Comparison of ENCODE assay signal across 27 cellular contexts in the genomic region with DNA sequence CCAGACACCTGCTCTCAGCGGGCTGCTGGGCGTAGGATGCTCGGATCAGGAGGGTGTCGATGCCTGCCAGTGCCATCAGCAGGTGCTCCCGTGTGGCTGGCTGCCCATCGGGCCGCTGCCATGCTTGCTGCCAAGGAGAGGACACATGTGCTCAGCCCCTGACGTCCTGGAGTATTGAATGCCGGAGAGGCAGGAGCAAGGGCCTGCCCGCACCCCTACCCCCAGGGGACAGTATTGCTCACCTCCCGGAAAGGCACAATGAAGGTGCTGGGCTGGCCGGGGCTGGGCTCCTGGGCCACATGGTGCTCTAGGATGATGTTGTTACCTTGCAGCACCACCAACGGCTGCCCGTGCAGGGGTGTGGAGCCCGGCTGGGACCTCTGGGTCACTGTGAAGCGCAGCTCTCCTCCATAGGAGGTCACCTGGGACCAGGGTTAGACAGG.
DNase-seq lines count a peak whose midpoint lies in the region; ATAC-seq and TF ChIP-seq lines count a peak whose summit lies in the region.
"Had no signal": no experiment of that assay in that cellular context is flagged by ENCODE, and none has a peak within 500 bp of the region (broad histone marks: within the 10 kb centered on the region; RNA-seq: fewer than 3 reads in every experiment).

No MANE protein-coding gene starts in this region.

- TF ChIP-seq CTCF in left ventricle myocardium inferior (IDR thresholded peaks at IDR 0.05; ENCODE audit: borderline replicate concordance) (no peak), right atrium auricular region (IDR thresholded peaks at IDR 0.05) (no peak), foreskin keratinocyte (conservative IDR thresholded peaks at IDR 0.05) (peak; percentile 9)

- no peaks in the 10 kb centered on the region for H3K9me3 Mint-ChIP-seq in stimulated activated naive CD8-positive, alpha-beta T cell treated with anti-CD3 and anti-CD28 coated beads, Interleukin-15, amount 100 ng/mL, for 72 hours
- H3K9me3 Mint-ChIP-seq: CD8-positive, alpha-beta memory T cell; naive thymus-derived CD4-positive, alpha-beta T cell had no signal

- no peak overlapping the region for H3K4me3 ChIP-seq in left ventricle myocardium inferior
- H3K4me3 ChIP-seq in right atrium auricular region, result no peak overlapping the region
- H3K4me3 ChIP-seq: esophagus squamous epithelium, HAP-1, stomach, tibial artery had no signal

- peak overlapping the region; percentile 27 for H3K27ac ChIP-seq in left ventricle myocardium inferior (replicated peaks)
- peak overlapping the region in 1 of 2 donors; percentile 41 for H3K27ac ChIP-seq in right atrium auricular region
- no peak overlapping the region for H3K27ac ChIP-seq in foreskin keratinocyte

- H3K9me3 ChIP-seq in left ventricle myocardium inferior (replicated peaks) (no peaks in the 10 kb centered on the region), right atrium auricular region (no peaks in the 10 kb centered on the region)
- H3K9me3 ChIP-seq: BE2C, esophagus squamous epithelium, HAP-1, stomach, tibial artery had no signal

- H3K4me1 ChIP-seq in left ventricle myocardium inferior, result peaks cover 36% of the 10 kb centered on the region
- peaks cover 0 to 31% of the 10 kb centered on the region in 2 donors for H3K4me1 ChIP-seq in right atrium auricular region
- no peaks in the 10 kb centered on the region for H3K4me1 ChIP-seq in foreskin keratinocyte
- H3K4me1 ChIP-seq: BE2C, HAP-1 had no signal

- no peak overlapping the region for H3K4me3 Mint-ChIP-seq in stimulated activated naive CD8-positive, alpha-beta T cell treated with anti-CD3 and anti-CD28 coated beads, Interleukin-15, amount 100 ng/mL, for 72 hours
- H3K4me3 Mint-ChIP-seq: CD8-positive, alpha-beta memory T cell; naive thymus-derived CD4-positive, alpha-beta T cell; T-helper 17 cell had no signal

- H3K27me3 ChIP-seq in left ventricle myocardium inferior (ENCODE audit: low read depth) (no peaks in the 10 kb centered on the region), right atrium auricular region (no peaks in the 10 kb centered on the region), foreskin keratinocyte (no peaks in the 10 kb centered on the region)
- H3K27me3 ChIP-seq: BE2C, esophagus squamous epithelium, stomach, tibial artery had no signal

- H3K27ac Mint-ChIP-seq in stimulated activated naive CD8-positive, alpha-beta T cell treated with anti-CD3 and anti-CD28 coated beads, Interleukin-15, amount 100 ng/mL, for 72 hours, result no peak overlapping the region
- H3K27ac Mint-ChIP-seq: naive thymus-derived CD4-positive, alpha-beta T cell; T-helper 17 cell had no signal

- H3K36me3 ChIP-seq in left ventricle myocardium inferior, result peaks cover 100% of the 10 kb centered on the region
- H3K36me3 ChIP-seq in right atrium auricular region, result peaks cover 100% of the 10 kb centered on the region
- H3K36me3 ChIP-seq: BE2C had no signal

- ATAC-seq in foreskin keratinocyte (no peak), GM19035 (IDR thresholded peaks at IDR 0.05; ENCODE audit: unreplicated experiment) (no peak)
- no peak for ATAC-seq in stimulated activated naive CD8-positive, alpha-beta T cell treated with anti-CD3 and anti-CD28 coated beads, Interleukin-15, amount 100 ng/mL, for 72 hours
- ATAC-seq: left lobe of liver; naive thymus-derived CD4-positive, alpha-beta T cell; SK-N-SH treated with all-trans-retinoic acid at 6 μM for 48 hours; T-helper 17 cell had no signal

- intact Hi-C loops in left ventricle myocardium inferior (cut with micrococcal nuclease), result no loop called here

- H3K27me3 Mint-ChIP-seq in stimulated activated naive CD8-positive, alpha-beta T cell treated with anti-CD3 and anti-CD28 coated beads, Interleukin-15, amount 100 ng/mL, for 72 hours, result no peaks in the 10 kb centered on the region
- H3K27me3 Mint-ChIP-seq: naive thymus-derived CD4-positive, alpha-beta T cell had no signal

- DNase-seq in left ventricle myocardium inferior (no peak), right atrium auricular region (ENCODE audit: low spot score) (no peak), NCI-H2196 treated with DMSO at 0.1 percent for 48 hours (lab: John Stamatoyannopoulos, UW; ENCODE audit: unreplicated experiment) (peak; percentile 89), foreskin keratinocyte (no peak)
- no peak for DNase-seq in activated CD4-positive, alpha-beta T cell treated with anti-CD3 and anti-CD28 coated beads, Interleukin-2, amount 50 U/mL, for 48 hours
- DNase-seq in stimulated activated naive CD8-positive, alpha-beta T cell treated with anti-CD3 and anti-CD28 coated beads, Interleukin-15, amount 100 ng/mL, for 72 hours, result no peak
- DNase-seq: activated CD4-positive, CD25-positive, alpha-beta regulatory T cell treated with anti-CD3 and anti-CD28 coated beads, Interleukin-2, amount 50 U/mL, for 72 hours; activated effector memory CD4-positive, alpha-beta T cell treated with anti-CD3 and anti-CD28 coated beads, Interleukin-2, amount 50 U/mL, for 16 hours; caudate nucleus; CD8-positive, alpha-beta memory T cell; cortex of kidney; esophagus squamous epithelium; GF-D8; NCI-H1417 treated with DMSO at 0.1 percent for 48 hours; NCI-H774; small intestine; stimulated activated CD4-positive, alpha-beta T cell treated with anti-CD3 and anti-CD28 coated beads, Interleukin-1b, Interleukin-23, amount 100 ng/mL, for 48 hours; stimulated activated CD8-positive, alpha-beta memory T cell treated with anti-CD3 and anti-CD28 coated beads, Interleukin-4, amount 100 ng/mL, for 48 hours; stomach; T-helper 17 cell; tibial artery had no signal

- peaks cover 10% of the 10 kb centered on the region for H3K4me1 Mint-ChIP-seq in stimulated activated naive CD8-positive, alpha-beta T cell treated with anti-CD3 and anti-CD28 coated beads, Interleukin-15, amount 100 ng/mL, for 72 hours
- H3K4me1 Mint-ChIP-seq: CD8-positive, alpha-beta memory T cell; T-helper 17 cell had no signal
